9 cellular contexts compared by ENCODE assay signal in genomic region chr11:821513-822371, GRCh38. TPM values are rescaled to one million over a fixed set of nuclear protein-coding genes. Genes with fewer than 3 reads are reported as not detected.
DNase-seq lines count a peak whose midpoint lies in the region; ATAC-seq and TF ChIP-seq lines count a peak whose summit lies in the region.
"Had no signal": no experiment of that assay in that cellular context is flagged by ENCODE, and none has a peak within 500 bp of the region (broad histone marks: within the 10 kb centered on the region; RNA-seq: fewer than 3 reads in every experiment).

No MANE protein-coding gene starts in this region.

- peaks cover 9% of the 10 kb centered on the region; the same call in 1 of the 2 replicates for H3F3A ChIP-seq in GM23338 (replicated peaks; ENCODE audit: low read depth)

- peaks cover 7% of the 10 kb centered on the region for H3K36me3 Mint-ChIP-seq in activated CD4-positive, alpha-beta memory T cell treated with anti-CD3 and anti-CD28 coated beads, Interleukin-2, amount 10 ng/mL, durations not matched to agents 7 days and 5 days (ENCODE audit: low read depth)
- H3K36me3 Mint-ChIP-seq in immature natural killer cell (peaks cover 0 to 5% (median 4%) of the 10 kb centered on the region in 3 donors), GM23338 (ENCODE audit: low read depth) (peaks cover 7% of the 10 kb centered on the region; the same call in 1 of the 3 replicates)
- peaks cover 11% of the 10 kb centered on the region for H3K36me3 Mint-ChIP-seq in stimulated activated memory B cell treated with anti-CD40 and anti-IgM and Interleukin-4, amounts not matched to agents 10 μg/mL and 1 μg/mL and 100 μg/mL, for 72 hours

- no peak overlapping the region for H3K27ac Mint-ChIP-seq in activated CD4-positive, alpha-beta memory T cell treated with anti-CD3 and anti-CD28 coated beads, Interleukin-2, amount 10 ng/mL, durations not matched to agents 7 days and 5 days
- H3K27ac Mint-ChIP-seq in immature natural killer cell (peak overlapping the region in 3 of 6 donors; percentile 34 to 61 (median 55)), GM23338 (no peak overlapping the region)
- peak overlapping the region; percentile 27 for H3K27ac Mint-ChIP-seq in stimulated activated memory B cell treated with anti-CD40 and anti-IgM and Interleukin-4, amounts not matched to agents 10 μg/mL and 1 μg/mL and 100 μg/mL, for 72 hours

- H3K4me1 Mint-ChIP-seq in activated CD4-positive, alpha-beta memory T cell treated with anti-CD3 and anti-CD28 coated beads, Interleukin-2, amount 10 ng/mL, durations not matched to agents 7 days and 5 days = peaks cover 21% of the 10 kb centered on the region
- H3K4me1 Mint-ChIP-seq in immature natural killer cell (peaks cover 0 to 26% of the 10 kb centered on the region in 2 donors), GM23338 (peaks cover 13% of the 10 kb centered on the region)
- H3K4me1 Mint-ChIP-seq in stimulated activated memory B cell treated with anti-CD40 and anti-IgM and Interleukin-4, amounts not matched to agents 10 μg/mL and 1 μg/mL and 100 μg/mL, for 72 hours = peaks cover 36% of the 10 kb centered on the region

- no peak overlapping the region for H2AFZ ChIP-seq in GM23338

- no peaks in the 10 kb centered on the region for H3K9me3 ChIP-seq in aorta (ENCODE audit: control insufficient read depth, low read length)
- H3K9me3 ChIP-seq: ovary had no signal

- H3K4me3 ChIP-seq in HFF-Myc (replicated peaks; ENCODE audit: low read depth, low read length) (peak overlapping the region; percentile 60; the same call in 1 of the 2 replicates), aorta (ENCODE audit: low read length in 2 of 2) (no peak overlapping the region), GM23338 (no peak overlapping the region)

- H3K9me3 Mint-ChIP-seq in activated CD4-positive, alpha-beta memory T cell treated with anti-CD3 and anti-CD28 coated beads, Interleukin-2, amount 10 ng/mL, durations not matched to agents 7 days and 5 days = no peaks in the 10 kb centered on the region
- no peaks in the 10 kb centered on the region for H3K9me3 Mint-ChIP-seq in immature natural killer cell
- no peaks in the 10 kb centered on the region for H3K9me3 Mint-ChIP-seq in stimulated activated memory B cell treated with anti-CD40 and anti-IgM and Interleukin-4, amounts not matched to agents 10 μg/mL and 1 μg/mL and 100 μg/mL, for 72 hours
- H3K9me3 Mint-ChIP-seq in GM23338 = no peaks in the 10 kb centered on the region

- H3K79me2 ChIP-seq in GM23338 (replicated peaks; ENCODE audit: insufficient read depth) = 0 out of 2 replicates have a peak, but pooled peaks cover 5% of the 10 kb centered on the region

- peak overlapping the region in 1 of 2 donors; percentile 34 for H3K27ac ChIP-seq in aorta (ENCODE audit: low read depth in 1 of 2, low read length in 2 of 2)
- H3K27ac ChIP-seq in GM23338 (ENCODE audit: low read depth) = no peak overlapping the region
- H3K27ac ChIP-seq: ovary had no signal

- no peak for ATAC-seq in stimulated activated memory B cell treated with anti-CD40 and anti-IgM and Interleukin-4, amounts not matched to agents 10 μg/mL and 1 μg/mL and 100 μg/mL, for 72 hours
- no peak for ATAC-seq in aorta (ENCODE audit: low FRiP score)
- no peak for ATAC-seq in GM23338
- no peak for ATAC-seq in GM21723 (IDR thresholded peaks at IDR 0.05; ENCODE audit: unreplicated experiment)

- H3K36me3 ChIP-seq in aorta (ENCODE audit: control insufficient read depth in 1 of 2, insufficient read depth in 2 of 2, low read length in 1 of 2) (peaks cover 0 to 6% of the 10 kb centered on the region in 2 donors), GM23338 (ENCODE audit: insufficient read depth) (no peaks in the 10 kb centered on the region)

- no peak overlapping the region for H3K4me2 ChIP-seq in GM23338

- H3K4me3 Mint-ChIP-seq in activated CD4-positive, alpha-beta memory T cell treated with anti-CD3 and anti-CD28 coated beads, Interleukin-2, amount 10 ng/mL, durations not matched to agents 7 days and 5 days = peak overlapping the region; percentile 74
- peak overlapping the region in 4 of 5 donors; percentile 35 to 92 (median 77) for H3K4me3 Mint-ChIP-seq in immature natural killer cell
- H3K4me3 Mint-ChIP-seq in stimulated activated memory B cell treated with anti-CD40 and anti-IgM and Interleukin-4, amounts not matched to agents 10 μg/mL and 1 μg/mL and 100 μg/mL, for 72 hours = peak overlapping the region; percentile 85
- H3K4me3 Mint-ChIP-seq in GM23338 = no peak overlapping the region

- H3K27me3 ChIP-seq in aorta (ENCODE audit: control insufficient read depth in 1 of 2, insufficient read depth in 2 of 2, low read length in 1 of 2) = no peaks in the 10 kb centered on the region
- no peaks in the 10 kb centered on the region for H3K27me3 ChIP-seq in GM23338 (ENCODE audit: insufficient read depth)
- H3K27me3 ChIP-seq: ovary had no signal

- WGBS in aorta, 2 donors = 51 to 59% methylated on average over 21 to 22 of the region's 22 CpGs

- H3K9me2 ChIP-seq in GM23338 (ENCODE audit: insufficient read depth) = no peaks in the 10 kb centered on the region

- DNase-seq in HFF-Myc (ENCODE audit: extremely low read depth, low read depth) (no peak), immature natural killer cell (no peak), aorta (no peak), GM23338 (ENCODE audit: low spot score) (no peak)
- no peak for DNase-seq in activated CD4-positive, alpha-beta memory T cell treated with anti-CD3 and anti-CD28 coated beads, Interleukin-2, amount 10 ng/mL, durations not matched to agents 7 days and 5 days
- DNase-seq: stimulated activated naive CD4-positive, alpha-beta T cell treated with Interleukin-2 at 50 U/mL for 16 hours had no signal

- no peak for TF ChIP-seq CTCF in HFF-Myc (IDR thresholded peaks at IDR 0.05; ENCODE audit: low read depth, low read length, missing control alignments)
- TF ChIP-seq CTCF in GM23338 (conservative IDR thresholded peaks at IDR 0.05; ENCODE audit: low read depth in 2 of 2) = no peak

- no peaks in the 10 kb centered on the region for H3K27me3 Mint-ChIP-seq in activated CD4-positive, alpha-beta memory T cell treated with anti-CD3 and anti-CD28 coated beads, Interleukin-2, amount 10 ng/mL, durations not matched to agents 7 days and 5 days
- H3K27me3 Mint-ChIP-seq in immature natural killer cell (ENCODE audit: low read depth in 3 of 3) (peaks cover 8 to 11% (median 10%) of the 10 kb centered on the region in 3 donors), GM23338 (ENCODE audit: insufficient read depth, low read depth, poor library complexity) (peaks cover 24% of the 10 kb centered on the region)
- H3K27me3 Mint-ChIP-seq in stimulated activated memory B cell treated with anti-CD40 and anti-IgM and Interleukin-4, amounts not matched to agents 10 μg/mL and 1 μg/mL and 100 μg/mL, for 72 hours = no peaks in the 10 kb centered on the region

- intact Hi-C loops in aorta (cut with DNase I) = no loop called here

- POLR2A ChIA-PET in activated CD4-positive, alpha-beta memory T cell treated with anti-CD3 and anti-CD28 coated beads, Interleukin-2, amount 10 ng/mL, durations not matched to agents 7 days and 5 days (lab: Charles Lee) = interaction anchor here (2.8 to 5.2 kb wide), 3 partner anchors 10 to 20 kb away, joined by 32 to 74 read pairs (median 62); partner anchors contain the start of genes CD151, CRACR2B, POLR2L and RPLP2

- peaks cover 17% of the 10 kb centered on the region for H4K20me1 ChIP-seq in GM23338 (replicated peaks; ENCODE audit: insufficient read depth)

- H3K4me1 ChIP-seq in aorta (ENCODE audit: control insufficient read depth in 1 of 2, insufficient read depth in 2 of 2, low read length in 2 of 2) (no peaks in the 10 kb centered on the region), GM23338 (ENCODE audit: insufficient read depth) (peaks cover 7% of the 10 kb centered on the region; the same call in 1 of the 2 replicates)

- CTCF ChIA-PET in activated CD4-positive, alpha-beta memory T cell treated with anti-CD3 and anti-CD28 coated beads, Interleukin-2, amount 10 ng/mL, durations not matched to agents 7 days and 5 days (lab: Charles Lee) = interaction anchor here (1.3 kb wide), 1 partner anchor 10 kb away, joined by 3 read pairs; no protein-coding TSS in a partner anchor

RNA-seq across cellular contexts. Expression of gene PNPLA2, which starts 3.0 kb away (rescaled TPM):
- 10 to 100 TPM; 66.8 to 70.9 TPM for total RNA-seq in activated CD4-positive, alpha-beta memory T cell treated with anti-CD3 and anti-CD28 coated beads, Interleukin-2, amount 10 ng/mL, durations not matched to agents 7 days and 5 days
- polyA plus RNA-seq in immature natural killer cell (10 to 100 TPM; 10.9 to 42.3 (median 23.4) TPM), aorta (100 to 1,000 TPM in 1 of 2 donors, 10 to 100 TPM in 1; 33.7 to 240 TPM), GM23338 (2016; fragmentation: Nextera tagmentation; extraction: Ambion mirVana) (31.1 and 32.3 TPM in 2 replicates)
- total RNA-seq in aorta = 100 to 1,000 TPM; 116 to 121 TPM
- 33.4 and 45.6 TPM in 2 replicates for total RNA-seq in GM23338 (2014; rRNA removed; shearing (Covaris generic))

RNA-seq across cellular contexts. Expression of gene CRACR2B, which starts 6.0 kb away (rescaled TPM):
- 10 to 100 TPM; 12.7 to 13.7 TPM for total RNA-seq in activated CD4-positive, alpha-beta memory T cell treated with anti-CD3 and anti-CD28 coated beads, Interleukin-2, amount 10 ng/mL, durations not matched to agents 7 days and 5 days
- polyA plus RNA-seq in immature natural killer cell (1 to 10 TPM in 1 of 3 donors, under 1 TPM in 1, not detected in 1; 0.74 to 2.2 TPM), aorta (10 to 100 TPM in 1 of 2 donors, 1 to 10 TPM in 1; 4.8 to 10.5 TPM), GM23338 (2016; fragmentation: Nextera tagmentation; extraction: Ambion mirVana) (55.9 and 59.4 TPM in 2 replicates)
- total RNA-seq in aorta = 10 to 100 TPM in 1 of 2 donors, 1 to 10 TPM in 1; 2.2 to 10.0 TPM
- total RNA-seq in GM23338 (2014; rRNA removed; shearing (Covaris generic)) = 58.0 and 64.1 TPM in 2 replicates

RNA-seq across cellular contexts. Expression of gene CD151, which starts 11.0 kb away (rescaled TPM):
- 10 to 100 TPM; 28.0 to 28.6 TPM for total RNA-seq in activated CD4-positive, alpha-beta memory T cell treated with anti-CD3 and anti-CD28 coated beads, Interleukin-2, amount 10 ng/mL, durations not matched to agents 7 days and 5 days
- polyA plus RNA-seq in immature natural killer cell (10 to 100 TPM; 19.7 to 25.7 (median 23.7) TPM), aorta (1,000 to 10,000 TPM in 1 of 2 donors, 100 to 1,000 TPM in 1; 860 to 1,186 TPM), GM23338 (2016; fragmentation: Nextera tagmentation; extraction: Ambion mirVana) (62.9 and 64.4 TPM in 2 replicates)
- total RNA-seq in aorta = 100 to 1,000 TPM; 620 to 681 TPM
- total RNA-seq in GM23338 (2014; rRNA removed; shearing (Covaris generic)) = 109 and 119 TPM in 2 replicates

RNA-seq across cellular contexts. Expression of gene RPLP2, which starts 12.0 kb away (rescaled TPM):
- total RNA-seq in activated CD4-positive, alpha-beta memory T cell treated with anti-CD3 and anti-CD28 coated beads, Interleukin-2, amount 10 ng/mL, durations not matched to agents 7 days and 5 days = 1,000 to 10,000 TPM; 2,077 to 2,079 TPM
- 1,000 to 10,000 TPM in 2 of 3 donors, 100 to 1,000 TPM in 1; 640 to 2,076 (median 1,474) TPM for polyA plus RNA-seq in immature natural killer cell
- total RNA-seq in aorta = 1,000 to 10,000 TPM; 1,300 to 1,387 TPM
- polyA plus RNA-seq in aorta = 1,000 to 10,000 TPM; 1,256 to 1,452 TPM
- 428 and 518 TPM in 2 replicates for total RNA-seq in GM23338 (2014; rRNA removed; shearing (Covaris generic))
- polyA plus RNA-seq in GM23338 (2016; fragmentation: Nextera tagmentation; extraction: Ambion mirVana) = 1,782 and 2,023 TPM in 2 replicates

RNA-seq across cellular contexts. Expression of gene PIDD1, which starts 16.7 kb away (rescaled TPM):
- 10 to 100 TPM; 45.1 to 48.5 TPM for total RNA-seq in activated CD4-positive, alpha-beta memory T cell treated with anti-CD3 and anti-CD28 coated beads, Interleukin-2, amount 10 ng/mL, durations not matched to agents 7 days and 5 days
- polyA plus RNA-seq in immature natural killer cell = 1 to 10 TPM; 2.6 to 7.7 (median 2.7) TPM
- 10 to 100 TPM in 1 of 2 donors, 1 to 10 TPM in 1; 8.5 to 14.7 TPM for total RNA-seq in aorta
- 10 to 100 TPM; 15.3 to 71.4 TPM for polyA plus RNA-seq in aorta
- 26.0 and 37.6 TPM in 2 replicates for total RNA-seq in GM23338 (2014; rRNA removed; shearing (Covaris generic))
- 22.7 and 25.6 TPM in 2 replicates for polyA plus RNA-seq in GM23338 (2016; fragmentation: Nextera tagmentation; extraction: Ambion mirVana)
